ENCODE assay signal across 17 cellular contexts in the genomic region with DNA sequence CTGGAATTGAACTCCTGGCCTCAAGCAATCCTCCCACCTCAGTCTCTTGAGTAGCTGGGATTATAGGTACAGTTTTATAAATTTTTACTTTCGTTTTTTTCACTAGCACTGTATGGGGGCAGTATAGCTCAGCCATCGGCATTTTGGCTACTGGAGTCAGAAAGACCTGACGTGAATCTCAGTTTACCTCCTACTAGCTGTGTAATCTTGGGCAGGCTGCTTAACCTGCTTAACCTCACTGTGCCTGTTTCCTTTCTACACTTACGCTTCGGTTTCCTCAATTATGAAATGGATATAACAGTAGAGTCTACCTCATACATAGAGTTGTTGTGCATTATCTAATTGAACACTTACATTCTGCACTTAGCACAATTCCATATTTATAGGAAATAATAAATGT. TPM values are rescaled to one million over a fixed set of nuclear protein-coding genes. Genes with fewer than 3 reads are reported as not detected.
A peak's percentile ranks its signal among the peaks of the same experiment; 100 is the strongest.
DNase-seq lines count a peak whose midpoint lies in the region; ATAC-seq lines count a peak whose summit lies in the region.
"Had no signal": no experiment of that assay in that cellular context is flagged by ENCODE, and none has a peak within 500 bp of the region (broad histone marks: within the 10 kb centered on the region; RNA-seq: fewer than 3 reads in every experiment).

No MANE protein-coding gene starts in this region.

- H3K79me2 ChIP-seq in Karpas-422 (ENCODE audit: low read length), result no peaks in the 10 kb centered on the region

- no peaks in the 10 kb centered on the region for H3K27me3 Mint-ChIP-seq in activated CD4-positive, alpha-beta T cell treated with anti-CD3 and anti-CD28 coated beads for 36 hours
- H3K27me3 Mint-ChIP-seq in activated CD4-positive, alpha-beta memory T cell treated with anti-CD3 and anti-CD28 coated beads, Interleukin-2, amount 10 ng/mL, durations not matched to agents 7 days and 5 days, result no peaks in the 10 kb centered on the region

- no peak for DNase-seq in activated CD4-positive, alpha-beta T cell treated with anti-CD3 and anti-CD28 coated beads for 36 hours
- DNase-seq in activated CD4-positive, alpha-beta T cell treated with anti-CD3 and anti-CD28 coated beads, Interleukin-2, amount 50 U/mL, for 48 hours, result no peak
- DNase-seq in activated CD4-positive, alpha-beta memory T cell treated with anti-CD3 and anti-CD28 coated beads, Interleukin-2, amount 10 ng/mL, durations not matched to agents 7 days and 5 days, result no peak
- DNase-seq in epithelial cell of prostate (ENCODE audit: low read depth, low spot score) (no peak), Karpas-422 (no peak), NCI-H345 (lab: John Stamatoyannopoulos, UW) (no peak)
- no peak for DNase-seq in stimulated activated naive CD8-positive, alpha-beta T cell treated with anti-CD3 and anti-CD28 coated beads, Interleukin-15, Interleukin-2, amounts not matched to agents 100 U/mL and 50 U/mL, for 24 hours
- DNase-seq: activated CD4-positive, alpha-beta T cell treated with anti-CD3 and anti-CD28 coated beads, Interleukin-2, amount 50 U/mL, for 4 hours; DMS79 treated with DMSO at 0.1 percent for 48 hours; foreskin fibroblast; NCI-H187 treated with DMSO at 0.1 percent for 48 hours; NCI-H446 treated with DMSO at 0.1 percent for 48 hours; trophoblast cell had no signal

- no peak overlapping the region for H3K4me3 Mint-ChIP-seq in activated CD4-positive, alpha-beta T cell treated with anti-CD3 and anti-CD28 coated beads for 36 hours
- peak overlapping the region; percentile 17 for H3K4me3 Mint-ChIP-seq in activated CD4-positive, alpha-beta memory T cell treated with anti-CD3 and anti-CD28 coated beads, Interleukin-2, amount 10 ng/mL, durations not matched to agents 7 days and 5 days

- H3K9me2 ChIP-seq in Karpas-422 (replicated peaks; ENCODE audit: insufficient read depth, low read length), result no peaks in the 10 kb centered on the region

- H3K27ac ChIP-seq in epithelial cell of prostate (peak overlapping the region; percentile 67), Karpas-422 (ENCODE audit: low read length) (no peak overlapping the region)
- H3K27ac ChIP-seq: C4-2B had no signal

- H2AFZ ChIP-seq in Karpas-422 (ENCODE audit: low read length), result no peak overlapping the region

- no peak overlapping the region for H3K4me2 ChIP-seq in Karpas-422 (ENCODE audit: low read depth, low read length, poor library complexity, severe bottlenecking)

- intact Hi-C loops in activated CD4-positive, alpha-beta T cell treated with anti-CD3 and anti-CD28 coated beads for 36 hours (cut with DNase I, micrococcal nuclease), result no loop called here

- H3K4me3 ChIP-seq in Karpas-422 (ENCODE audit: low read length), result no peak overlapping the region
- H3K4me3 ChIP-seq: HAP-1 had no signal

- no peaks in the 10 kb centered on the region for H3K4me1 ChIP-seq in Karpas-422 (ENCODE audit: low read length)
- H3K4me1 ChIP-seq: HAP-1 had no signal

- peak; percentile 83 for ATAC-seq in activated CD4-positive, alpha-beta T cell treated with anti-CD3 and anti-CD28 coated beads for 36 hours
- peak; percentile 73 for ATAC-seq in stimulated activated naive CD8-positive, alpha-beta T cell treated with anti-CD3 and anti-CD28 coated beads, Interleukin-15, Interleukin-2, amounts not matched to agents 100 U/mL and 50 U/mL, for 24 hours
- ATAC-seq in HG02884 (IDR thresholded peaks at IDR 0.05; ENCODE audit: unreplicated experiment), result no peak
- ATAC-seq: left lobe of liver had no signal

- no peak overlapping the region for H3K9ac ChIP-seq in Karpas-422 (ENCODE audit: low read length)

- H3K27me3 ChIP-seq in Karpas-422 (ENCODE audit: low read length), result no peaks in the 10 kb centered on the region

- no peaks in the 10 kb centered on the region for H3K9me3 ChIP-seq in Karpas-422 (ENCODE audit: low read length)
- H3K9me3 ChIP-seq: HAP-1 had no signal

- H3K4me1 Mint-ChIP-seq in activated CD4-positive, alpha-beta T cell treated with anti-CD3 and anti-CD28 coated beads for 36 hours, result peaks cover 34% of the 10 kb centered on the region
- peaks cover 59% of the 10 kb centered on the region for H3K4me1 Mint-ChIP-seq in activated CD4-positive, alpha-beta memory T cell treated with anti-CD3 and anti-CD28 coated beads, Interleukin-2, amount 10 ng/mL, durations not matched to agents 7 days and 5 days

- H3K36me3 Mint-ChIP-seq in activated CD4-positive, alpha-beta T cell treated with anti-CD3 and anti-CD28 coated beads for 36 hours (ENCODE audit: low read depth), result peaks cover 34% of the 10 kb centered on the region
- peaks cover 71% of the 10 kb centered on the region for H3K36me3 Mint-ChIP-seq in activated CD4-positive, alpha-beta memory T cell treated with anti-CD3 and anti-CD28 coated beads, Interleukin-2, amount 10 ng/mL, durations not matched to agents 7 days and 5 days (ENCODE audit: low read depth)

- H3K27ac Mint-ChIP-seq in activated CD4-positive, alpha-beta T cell treated with anti-CD3 and anti-CD28 coated beads for 36 hours, result no peak overlapping the region
- peak overlapping the region; percentile 52 for H3K27ac Mint-ChIP-seq in activated CD4-positive, alpha-beta memory T cell treated with anti-CD3 and anti-CD28 coated beads, Interleukin-2, amount 10 ng/mL, durations not matched to agents 7 days and 5 days

- H3K36me3 ChIP-seq in Karpas-422 (ENCODE audit: insufficient read depth, low read length), result peaks cover 20% of the 10 kb centered on the region
- H3K36me3 ChIP-seq: HAP-1 had no signal

- no peaks in the 10 kb centered on the region for H4K20me1 ChIP-seq in Karpas-422 (ENCODE audit: insufficient read depth, low read depth, low read length)

- H3K9me3 Mint-ChIP-seq in activated CD4-positive, alpha-beta T cell treated with anti-CD3 and anti-CD28 coated beads for 36 hours (ENCODE audit: low read depth), result no peaks in the 10 kb centered on the region
- no peaks in the 10 kb centered on the region for H3K9me3 Mint-ChIP-seq in activated CD4-positive, alpha-beta memory T cell treated with anti-CD3 and anti-CD28 coated beads, Interleukin-2, amount 10 ng/mL, durations not matched to agents 7 days and 5 days

- POLR2A ChIA-PET in activated CD4-positive, alpha-beta T cell treated with anti-CD3 and anti-CD28 coated beads for 36 hours (lab: Charles Lee), result no interaction called here
- POLR2A ChIA-PET in activated CD4-positive, alpha-beta memory T cell treated with anti-CD3 and anti-CD28 coated beads, Interleukin-2, amount 10 ng/mL, durations not matched to agents 7 days and 5 days (lab: Charles Lee), result interaction anchor here (1.2 to 2.2 kb wide), 6 partner anchors 9 to 221 kb away, joined by 3 to 8 read pairs (median 6); a partner anchor contains a TSS

- CTCF ChIA-PET in activated CD4-positive, alpha-beta T cell treated with anti-CD3 and anti-CD28 coated beads for 36 hours (lab: Charles Lee), result interaction anchor here (0.6 to 3.8 kb wide), 7 partner anchors 8 to 464 kb away, joined by 3 to 14 read pairs (median 6); no protein-coding TSS in a partner anchor
- CTCF ChIA-PET in activated CD4-positive, alpha-beta memory T cell treated with anti-CD3 and anti-CD28 coated beads, Interleukin-2, amount 10 ng/mL, durations not matched to agents 7 days and 5 days (lab: Charles Lee), result interaction anchor here (0.8 to 3.0 kb wide), 9 partner anchors 9 to 221 kb away, joined by 3 to 10 read pairs (median 4); a partner anchor contains a TSS

RNA-seq across cellular contexts. Expression of a gene that starts 16.7 kb away (rescaled TPM):
- 10 to 100 TPM; 34.4 to 37.4 TPM for total RNA-seq in activated CD4-positive, alpha-beta T cell treated with anti-CD3 and anti-CD28 coated beads for 36 hours
- total RNA-seq in activated CD4-positive, alpha-beta memory T cell treated with anti-CD3 and anti-CD28 coated beads, Interleukin-2, amount 10 ng/mL, durations not matched to agents 7 days and 5 days, result 10 to 100 TPM; 55.1 to 56.8 TPM
- total RNA-seq in Karpas-422 (2014; rRNA removed; shearing (Covaris generic); ENCODE audit: low replicate concordance), result 35.0 and 38.6 TPM in 2 replicates

RNA-seq across cellular contexts. Expression of a gene that starts 45.9 kb away (rescaled TPM):
- total RNA-seq in activated CD4-positive, alpha-beta T cell treated with anti-CD3 and anti-CD28 coated beads for 36 hours, result 1 to 10 TPM; 6.7 to 7.7 TPM
- 10 to 100 TPM; 16.5 to 17.9 TPM for total RNA-seq in activated CD4-positive, alpha-beta memory T cell treated with anti-CD3 and anti-CD28 coated beads, Interleukin-2, amount 10 ng/mL, durations not matched to agents 7 days and 5 days
- total RNA-seq in Karpas-422 (2014; rRNA removed; shearing (Covaris generic); ENCODE audit: low replicate concordance), result 0.07 and 0.22 TPM in 2 replicates
